ENCODE assay signal across 8 cellular contexts in the genomic region with DNA sequence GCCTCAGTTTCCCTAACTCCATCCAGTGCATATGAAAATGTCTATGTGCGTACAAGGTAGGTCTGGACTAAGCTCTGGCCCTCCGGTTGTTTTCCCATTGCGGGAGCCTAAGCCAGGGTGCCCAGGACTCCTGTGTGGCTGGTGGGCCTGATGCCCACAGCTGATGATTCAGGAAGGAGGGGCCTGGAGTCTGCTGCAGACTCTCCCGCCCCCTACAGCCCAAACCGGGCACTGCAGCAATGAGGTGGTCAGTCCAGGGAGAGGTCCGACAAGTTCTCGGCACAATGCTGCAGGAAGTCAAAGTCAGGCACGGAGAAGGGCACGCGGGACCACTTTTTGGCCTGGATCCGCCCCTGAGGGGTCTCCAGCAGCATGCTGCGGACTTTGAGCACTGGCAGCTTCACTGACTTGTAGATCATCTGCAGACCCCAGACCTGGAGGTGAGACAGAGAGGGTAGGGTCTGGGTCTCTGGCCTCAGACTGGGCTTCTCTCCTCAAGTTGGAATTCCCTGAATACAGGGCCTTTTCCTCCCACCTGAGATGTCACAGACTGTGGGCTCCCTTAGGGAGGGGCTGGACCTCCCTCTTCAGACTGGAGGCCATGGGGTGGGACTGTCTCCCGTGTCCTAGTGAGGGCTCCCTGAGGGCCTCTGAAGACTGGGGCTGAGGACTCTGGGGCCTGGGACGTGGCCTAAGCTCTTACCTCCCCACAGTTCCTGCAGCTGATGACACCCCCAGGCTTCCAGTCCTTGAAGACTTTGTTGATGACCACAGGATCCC. TPM values are rescaled to one million over a fixed set of nuclear protein-coding genes. Genes with fewer than 3 reads are reported as not detected.
DNase-seq lines count a peak whose midpoint lies in the region; ATAC-seq lines count a peak whose summit lies in the region.

No MANE protein-coding gene starts in this region.

- H3K4me3 Mint-ChIP-seq in naive B cell: no peak overlapping the region
- H3K4me3 Mint-ChIP-seq in stimulated activated naive B cell treated with anti-CD40 and anti-IgM and Interleukin-4, amounts not matched to agents 10 μg/mL and 1 μg/mL and 100 μg/mL, for 72 hours: no peak overlapping the region

- peaks cover 0 to 16% (median 6%) of the 10 kb centered on the region in 3 donors for H3K27me3 Mint-ChIP-seq in naive B cell
- peaks cover 13 to 16% of the 10 kb centered on the region in 2 donors for H3K27me3 Mint-ChIP-seq in stimulated activated naive B cell treated with anti-CD40 and anti-IgM and Interleukin-4, amounts not matched to agents 10 μg/mL and 1 μg/mL and 100 μg/mL, for 72 hours

- no peaks in the 10 kb centered on the region for H3K36me3 Mint-ChIP-seq in naive B cell
- peaks cover 19 to 32% of the 10 kb centered on the region in 2 donors for H3K36me3 Mint-ChIP-seq in stimulated activated naive B cell treated with anti-CD40 and anti-IgM and Interleukin-4, amounts not matched to agents 10 μg/mL and 1 μg/mL and 100 μg/mL, for 72 hours

- intact Hi-C loops in Right ventricle myocardium inferior (cut with DNase I) (loop anchor here (5.0 kb wide), 1 partner anchor 139 kb away; no protein-coding TSS in a partner anchor), cardiac septum (cut with DNase I) (loop anchor here (2.0 to 5.0 kb wide), 2 partner anchors 34 to 77 kb away; no protein-coding TSS in a partner anchor)

- peaks cover 11 to 17% (median 12%) of the 10 kb centered on the region in 3 donors for H3K4me1 Mint-ChIP-seq in naive B cell
- H3K4me1 Mint-ChIP-seq in stimulated activated naive B cell treated with anti-CD40 and anti-IgM and Interleukin-4, amounts not matched to agents 10 μg/mL and 1 μg/mL and 100 μg/mL, for 72 hours: peaks cover 18% of the 10 kb centered on the region in 2 donors

- peak; percentile 86 for DNase-seq in Right ventricle myocardium inferior (ENCODE audit: missing footprints)
- no peak for DNase-seq in cardiac septum (ENCODE audit: low spot score)
- DNase-seq in NCI-H82 treated with DMSO at 0.1 percent for 48 hours (lab: John Stamatoyannopoulos, UW; ENCODE audit: unreplicated experiment): peak; percentile 45
- DNase-seq in activated CD8-positive, alpha-beta memory T cell treated with anti-CD3 and anti-CD28 coated beads for 48 hours (ENCODE audit: low read depth in 2 of 3, low spot score in 2 of 3): peak; percentile 50 to 80 (median 75)
- peak; percentile 84 for DNase-seq in epidermal melanocyte (ENCODE audit: insufficient read length, low spot score)
- DNase-seq in naive B cell: peak; percentile 51
- DNase-seq in stimulated activated naive B cell treated with anti-CD40 and anti-IgM and Interleukin-4, amounts not matched to agents 10 μg/mL and 1 μg/mL and 100 μg/mL, for 72 hours: peak; percentile 58

- H3K9me3 Mint-ChIP-seq in naive B cell: no peaks in the 10 kb centered on the region
- H3K9me3 Mint-ChIP-seq in stimulated activated naive B cell treated with anti-CD40 and anti-IgM and Interleukin-4, amounts not matched to agents 10 μg/mL and 1 μg/mL and 100 μg/mL, for 72 hours: no peaks in the 10 kb centered on the region

- ATAC-seq in Right ventricle myocardium inferior (peak; percentile 71), naive B cell (ENCODE audit: low read depth in 2 of 2) (peak; percentile 32 to 41), HG03097 (IDR thresholded peaks at IDR 0.05; ENCODE audit: low FRiP score, unreplicated experiment) (no peak)
- peak; percentile 83 to 85 for ATAC-seq in stimulated activated naive B cell treated with anti-CD40 and anti-IgM and Interleukin-4, amounts not matched to agents 10 μg/mL and 1 μg/mL and 100 μg/mL, for 72 hours (replicated peaks)

- H3K27ac Mint-ChIP-seq in naive B cell: no peak overlapping the region
- H3K27ac Mint-ChIP-seq in stimulated activated naive B cell treated with anti-CD40 and anti-IgM and Interleukin-4, amounts not matched to agents 10 μg/mL and 1 μg/mL and 100 μg/mL, for 72 hours: no peak overlapping the region

RNA-seq across cellular contexts. Expression of a gene that starts 3.4 kb away (rescaled TPM):
- total RNA-seq in Right ventricle myocardium inferior: 0.11 TPM
- 0.13 TPM for total RNA-seq in cardiac septum
- polyA plus RNA-seq in naive B cell (ENCODE audit: low read depth in 6 of 6): under 1 TPM in 1 of 6 donors, not detected in 5; 0.21 TPM

RNA-seq across cellular contexts. Expression of a gene that starts 10.8 kb away (rescaled TPM):
- 5.0 TPM for total RNA-seq in Right ventricle myocardium inferior
- total RNA-seq in cardiac septum: 4.5 TPM
- polyA plus RNA-seq in naive B cell (ENCODE audit: low read depth in 6 of 6): 10 to 100 TPM in 5 of 6 donors, 1 to 10 TPM in 1; 9.4 to 22.3 (median 13.4) TPM

RNA-seq across cellular contexts. Expression of a gene that starts 19.5 kb away (rescaled TPM):
- total RNA-seq in Right ventricle myocardium inferior (22.0 TPM), cardiac septum (17.3 TPM)
- polyA plus RNA-seq in naive B cell (ENCODE audit: low read depth in 6 of 6): 10 to 100 TPM in 4 of 6 donors, 1 to 10 TPM in 2; 5.0 to 13.5 (median 10.1) TPM

RNA-seq across cellular contexts. Expression of a gene that starts 20.9 kb away (rescaled TPM):
- 0.11 TPM for total RNA-seq in Right ventricle myocardium inferior
- not detected for total RNA-seq in cardiac septum
- polyA plus RNA-seq in naive B cell (ENCODE audit: low read depth in 6 of 6): under 1 TPM in 4 of 6 donors, not detected in 2; 0.17 to 0.37 (median 0.25) TPM

RNA-seq across cellular contexts. Expression of a gene that starts 51.3 kb away (rescaled TPM):
- total RNA-seq in Right ventricle myocardium inferior (0.73 TPM), cardiac septum (0.43 TPM)
- polyA plus RNA-seq in naive B cell (ENCODE audit: low read depth in 6 of 6): under 1 TPM; 0.13 to 0.87 (median 0.58) TPM
